In the genomic region with DNA sequence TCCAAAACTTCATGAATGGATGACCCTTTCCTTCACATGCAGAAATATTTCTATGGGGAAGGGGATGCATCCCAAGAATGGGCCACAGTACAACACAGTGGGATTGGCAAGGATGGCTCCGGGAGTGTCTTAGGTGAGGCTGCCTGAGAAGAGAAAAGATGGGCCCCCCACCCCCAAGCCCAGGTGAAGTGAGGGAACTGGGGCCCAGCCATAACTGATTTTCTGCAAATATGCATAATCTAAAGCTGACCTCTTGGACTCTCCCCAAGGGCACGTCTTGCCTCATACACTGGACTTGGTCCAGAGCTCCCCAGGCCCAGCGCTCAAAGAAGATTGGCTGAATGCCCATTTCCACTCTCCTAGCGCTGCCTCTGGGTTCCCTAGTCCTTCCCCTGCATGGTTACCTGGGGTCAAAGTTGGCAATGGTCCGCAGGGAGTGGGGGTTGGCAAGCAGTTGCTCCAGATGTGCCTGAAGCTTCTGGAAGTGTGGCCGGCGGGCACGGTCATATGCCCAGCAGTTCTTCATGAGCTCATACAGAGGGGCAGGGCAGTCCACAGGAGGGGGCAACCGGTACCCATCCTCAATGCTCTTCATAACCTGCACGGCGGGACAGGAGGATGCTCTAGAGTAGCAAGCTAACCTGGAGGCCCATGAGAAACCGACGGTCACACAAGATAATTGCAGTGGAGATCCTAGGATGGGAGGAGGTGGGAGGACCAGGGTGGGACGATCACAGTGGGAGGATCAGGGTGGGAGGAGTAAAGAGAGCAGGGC, we compare ENCODE assay signal across 2 cellular contexts.
TF ChIP-seq lines count a peak whose summit lies in the region.

No MANE protein-coding gene starts in this region.

TF ChIP-seq in IMR-90, 13 proteins besides CTCF, POLR2A, EP300 and RAD21:
- TF ChIP-seq CEBPB (IDR thresholded peaks at IDR 0.05; ENCODE audit: low read depth, low read length) (0 out of 2 replicates have a peak, but pooled peaks have one; percentile 22), CHD1 (IDR thresholded peaks at IDR 0.05; ENCODE audit: low read depth, low read length) (no peak), BHLHE40 (IDR thresholded peaks at IDR 0.05; ENCODE audit: low read depth, low read length) (no peak), SMC3 (IDR thresholded peaks at IDR 0.05; ENCODE audit: low read depth, low read length) (no peak), NFE2L2 (IDR thresholded peaks at IDR 0.05; ENCODE audit: low read depth, low read length) (no peak), ELK1 (IDR thresholded peaks at IDR 0.05; ENCODE audit: borderline replicate concordance, low read depth, low read length) (no peak), MAFK (IDR thresholded peaks at IDR 0.05; ENCODE audit: low read depth, low read length) (no peak)
TF ChIP-seq in IMR-90: peak in this region for 1.

TF ChIP-seq in GM23338, 12 proteins besides CTCF, POLR2A, EP300 and RAD21:
- TF ChIP-seq ZNF114 (CRISPR knock-in tag; IDR thresholded peaks at IDR 0.05) = no peak
- no peak for TF ChIP-seq EZH2 (IDR thresholded peaks at IDR 0.05; ENCODE audit: low read depth, unreplicated experiment)
- TF ChIP-seq POLR2AphosphoS5 (IDR thresholded peaks at IDR 0.05; ENCODE audit: low read depth) = no peak
- TF ChIP-seq, protein P1, sequence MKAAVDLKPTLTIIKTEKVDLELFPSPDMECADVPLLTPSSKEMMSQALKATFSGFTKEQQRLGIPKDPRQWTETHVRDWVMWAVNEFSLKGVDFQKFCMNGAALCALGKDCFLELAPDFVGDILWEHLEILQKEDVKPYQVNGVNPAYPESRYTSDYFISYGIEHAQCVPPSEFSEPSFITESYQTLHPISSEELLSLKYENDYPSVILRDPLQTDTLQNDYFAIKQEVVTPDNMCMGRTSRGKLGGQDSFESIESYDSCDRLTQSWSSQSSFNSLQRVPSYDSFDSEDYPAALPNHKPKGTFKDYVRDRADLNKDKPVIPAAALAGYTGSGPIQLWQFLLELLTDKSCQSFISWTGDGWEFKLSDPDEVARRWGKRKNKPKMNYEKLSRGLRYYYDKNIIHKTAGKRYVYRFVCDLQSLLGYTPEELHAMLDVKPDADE (IDR thresholded peaks at IDR 0.05) = no peak
- TF ChIP-seq STAT1 (IDR thresholded peaks at IDR 0.05; ENCODE audit: unreplicated experiment) = no peak
- no peak for TF ChIP-seq EZH2phosphoT487 (IDR thresholded peaks at IDR 0.05; ENCODE audit: unreplicated experiment)
- no peak for TF ChIP-seq ZNF331 (CRISPR knock-in tag; IDR thresholded peaks at IDR 0.05; ENCODE audit: low read depth)
